Comparison of ENCODE assay signal across 8 cellular contexts in the genomic region with DNA sequence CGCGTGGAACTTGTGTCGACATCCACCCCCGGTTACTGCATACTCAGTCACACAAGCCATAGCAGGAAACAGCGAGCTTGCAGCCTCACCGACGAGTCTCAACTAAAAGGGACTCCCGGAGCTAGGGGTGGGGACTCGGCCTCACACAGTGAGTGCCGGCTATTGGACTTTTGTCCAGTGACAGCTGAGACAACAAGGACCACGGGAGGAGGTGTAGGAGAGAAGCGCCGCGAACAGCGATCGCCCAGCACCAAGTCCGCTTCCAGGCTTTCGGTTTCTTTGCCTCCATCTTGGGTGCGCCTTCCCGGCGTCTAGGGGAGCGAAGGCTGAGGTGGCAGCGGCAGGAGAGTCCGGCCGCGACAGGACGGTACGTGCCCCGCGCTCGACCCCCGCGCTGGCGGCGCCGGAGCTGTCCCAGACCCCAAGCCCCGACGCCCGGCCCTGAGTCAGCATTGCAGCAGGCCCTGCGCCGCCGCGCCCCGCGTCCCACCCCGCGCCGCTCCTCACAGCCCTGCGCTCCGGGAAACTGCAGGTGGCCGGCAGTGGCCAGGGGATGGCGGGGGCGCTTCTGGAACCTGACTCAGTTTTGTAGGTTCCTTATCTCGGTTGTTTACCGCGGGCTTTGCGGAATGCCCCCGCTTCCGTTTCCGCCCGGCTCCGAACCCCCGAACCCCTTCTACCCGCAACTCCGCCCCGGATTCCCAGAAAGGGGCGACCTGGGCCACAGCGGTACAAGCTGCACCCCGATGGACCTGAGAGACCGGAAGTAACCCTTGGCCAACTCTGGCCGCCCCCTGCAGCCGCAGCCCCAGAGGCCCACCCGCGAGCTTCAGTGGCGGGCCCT. TPM values are rescaled to one million over a fixed set of nuclear protein-coding genes. Genes with fewer than 3 reads are reported as not detected.
DNase-seq lines count a peak whose midpoint lies in the region; ATAC-seq and TF ChIP-seq lines count a peak whose summit lies in the region.

Gene CFLAR (plus strand): TSS at position 50 of the 844 bp plus-strand sequence. CDS start 13,702 bp downstream, outside the sequence.

- peak within 1 kb of the TSS; percentile 96 for H3K27ac Mint-ChIP-seq in activated T-helper 2 cell treated with anti-CD3 and anti-CD28 coated beads, Interferon-gamma antibody, Interleukin-2, Interleukin-4, amounts not matched to agents 10 μg/mL and 5 μg/mL and 100 μg/mL, durations not matched to agents 14 hours and 24 hours and 36 hours
- peak within 1 kb of the TSS; percentile 94 to 97 (median 96) for H3K27ac Mint-ChIP-seq in nephron
- H3K27ac Mint-ChIP-seq in stimulated activated naive CD8-positive, alpha-beta T cell treated with anti-CD3 and anti-CD28 coated beads, Interleukin-15, amount 100 ng/mL, for 72 hours, result peak within 1 kb of the TSS; percentile 98 to 100

- intact Hi-C loops in activated T-helper 2 cell treated with anti-CD3 and anti-CD28 coated beads, Interferon-gamma antibody, Interleukin-2, Interleukin-4, amounts not matched to agents 10 μg/mL and 5 μg/mL and 100 μg/mL, durations not matched to agents 14 hours and 24 hours and 36 hours (cut with micrococcal nuclease), result loop anchor here (1.0 to 2.0 kb wide), 5 partner anchors 45 to 306 kb away; partner anchors contain the start of genes BZW1, CASP10, HYCC2 and NIF3L1

- TF ChIP-seq CTCF in RWPE1 (conservative IDR thresholded peaks at IDR 0.05; ENCODE audit: low read depth) (no peak), nephron (IDR thresholded peaks at IDR 0.05; ENCODE audit: unreplicated experiment in 3 of 3) (no peak)

- no peaks in the 10 kb centered on the region for H3K9me3 Mint-ChIP-seq in activated T-helper 2 cell treated with anti-CD3 and anti-CD28 coated beads, Interferon-gamma antibody, Interleukin-2, Interleukin-4, amounts not matched to agents 10 μg/mL and 5 μg/mL and 100 μg/mL, durations not matched to agents 14 hours and 24 hours and 36 hours
- H3K9me3 Mint-ChIP-seq in nephron, result no peaks in the 10 kb centered on the region
- H3K9me3 Mint-ChIP-seq in stimulated activated naive CD8-positive, alpha-beta T cell treated with anti-CD3 and anti-CD28 coated beads, Interleukin-15, amount 100 ng/mL, for 72 hours, result no peaks in the 10 kb centered on the region

- no peaks in the 10 kb centered on the region for H3K27me3 Mint-ChIP-seq in activated T-helper 2 cell treated with anti-CD3 and anti-CD28 coated beads, Interferon-gamma antibody, Interleukin-2, Interleukin-4, amounts not matched to agents 10 μg/mL and 5 μg/mL and 100 μg/mL, durations not matched to agents 14 hours and 24 hours and 36 hours (ENCODE audit: low read depth)
- H3K27me3 Mint-ChIP-seq in nephron (ENCODE audit: low read depth), result no peaks in the 10 kb centered on the region
- no peaks in the 10 kb centered on the region for H3K27me3 Mint-ChIP-seq in stimulated activated naive CD8-positive, alpha-beta T cell treated with anti-CD3 and anti-CD28 coated beads, Interleukin-15, amount 100 ng/mL, for 72 hours

- peak within 1 kb of the TSS; percentile 99 for H3K27ac ChIP-seq in RWPE1

- peaks cover 25% of the 10 kb centered on the region for H3K4me1 Mint-ChIP-seq in activated T-helper 2 cell treated with anti-CD3 and anti-CD28 coated beads, Interferon-gamma antibody, Interleukin-2, Interleukin-4, amounts not matched to agents 10 μg/mL and 5 μg/mL and 100 μg/mL, durations not matched to agents 14 hours and 24 hours and 36 hours (ENCODE audit: low read depth)
- peaks cover 10% of the 10 kb centered on the region for H3K4me1 Mint-ChIP-seq in nephron
- H3K4me1 Mint-ChIP-seq in stimulated activated naive CD8-positive, alpha-beta T cell treated with anti-CD3 and anti-CD28 coated beads, Interleukin-15, amount 100 ng/mL, for 72 hours, result peaks cover 40% of the 10 kb centered on the region

- peak within 1 kb of the TSS; percentile 94 for H3K4me3 Mint-ChIP-seq in activated T-helper 2 cell treated with anti-CD3 and anti-CD28 coated beads, Interferon-gamma antibody, Interleukin-2, Interleukin-4, amounts not matched to agents 10 μg/mL and 5 μg/mL and 100 μg/mL, durations not matched to agents 14 hours and 24 hours and 36 hours (ENCODE audit: low read depth)
- peak within 1 kb of the TSS; percentile 89 to 96 (median 93) for H3K4me3 Mint-ChIP-seq in nephron
- peak within 1 kb of the TSS; percentile 89 to 99 for H3K4me3 Mint-ChIP-seq in stimulated activated naive CD8-positive, alpha-beta T cell treated with anti-CD3 and anti-CD28 coated beads, Interleukin-15, amount 100 ng/mL, for 72 hours

- peak; percentile 37 for ATAC-seq in GM21447 (IDR thresholded peaks at IDR 0.05; ENCODE audit: unreplicated experiment)
- peak; percentile 61 for ATAC-seq in stimulated activated naive CD8-positive, alpha-beta T cell treated with anti-CD3 and anti-CD28 coated beads, Interleukin-15, amount 100 ng/mL, for 72 hours

- peak; percentile 66 for DNase-seq in D341Med (ENCODE audit: low spot score)
- DNase-seq in HuH-7.5 (ENCODE audit: low spot score), result peak; percentile 57
- DNase-seq in RWPE1 (ENCODE audit: low spot score), result peak; percentile 48
- DNase-seq in activated T-helper 2 cell treated with anti-CD3 and anti-CD28 coated beads, Interferon-gamma antibody, Interleukin-2, Interleukin-4, amounts not matched to agents 10 μg/mL and 5 μg/mL and 100 μg/mL, durations not matched to agents 14 hours and 24 hours and 36 hours (ENCODE audit: low spot score), result peak; percentile 85
- DNase-seq in fibroblast of peridontal ligament (ENCODE audit: extremely low read depth), result peak; percentile 81
- DNase-seq in stimulated activated naive CD8-positive, alpha-beta T cell treated with anti-CD3 and anti-CD28 coated beads, Interleukin-15, amount 100 ng/mL, for 72 hours, result peak; percentile 84 to 91

- CTCF ChIA-PET in RWPE1 (lab: Yijun Ruan, JAX), result interaction anchor here (0.6 to 1.0 kb wide), 5 partner anchors 33 to 1496 kb away, joined by 3 to 7 read pairs (median 3); no protein-coding TSS in a partner anchor

- peaks cover 32% of the 10 kb centered on the region for H3K36me3 Mint-ChIP-seq in activated T-helper 2 cell treated with anti-CD3 and anti-CD28 coated beads, Interferon-gamma antibody, Interleukin-2, Interleukin-4, amounts not matched to agents 10 μg/mL and 5 μg/mL and 100 μg/mL, durations not matched to agents 14 hours and 24 hours and 36 hours (ENCODE audit: low read depth)
- no peaks in the 10 kb centered on the region for H3K36me3 Mint-ChIP-seq in nephron (ENCODE audit: low read depth)

- POLR2A ChIA-PET in RWPE1 (lab: Yijun Ruan, JAX; ENCODE audit: low non-redundant PET), result interaction anchor here (0.6 to 0.7 kb wide), 3 partner anchors 43 to 1992 kb away, joined by 3 read pairs; no protein-coding TSS in a partner anchor

RNA-seq across cellular contexts. Expression of gene CFLAR, which starts in this region (rescaled TPM):
- total RNA-seq in activated T-helper 2 cell treated with anti-CD3 and anti-CD28 coated beads, Interferon-gamma antibody, Interleukin-2, Interleukin-4, amounts not matched to agents 10 μg/mL and 5 μg/mL and 100 μg/mL, durations not matched to agents 14 hours and 24 hours and 36 hours, result 255 and 268 TPM in 2 replicates

Comparison
In these comparisons a context has a peak if more than half of its experiments do, and no peak if none do; other contexts are left out.
1. Peak in every context shown above with its lines: DNase-seq, ATAC-seq and H3K27ac ChIP-seq.